In the genomic region with DNA sequence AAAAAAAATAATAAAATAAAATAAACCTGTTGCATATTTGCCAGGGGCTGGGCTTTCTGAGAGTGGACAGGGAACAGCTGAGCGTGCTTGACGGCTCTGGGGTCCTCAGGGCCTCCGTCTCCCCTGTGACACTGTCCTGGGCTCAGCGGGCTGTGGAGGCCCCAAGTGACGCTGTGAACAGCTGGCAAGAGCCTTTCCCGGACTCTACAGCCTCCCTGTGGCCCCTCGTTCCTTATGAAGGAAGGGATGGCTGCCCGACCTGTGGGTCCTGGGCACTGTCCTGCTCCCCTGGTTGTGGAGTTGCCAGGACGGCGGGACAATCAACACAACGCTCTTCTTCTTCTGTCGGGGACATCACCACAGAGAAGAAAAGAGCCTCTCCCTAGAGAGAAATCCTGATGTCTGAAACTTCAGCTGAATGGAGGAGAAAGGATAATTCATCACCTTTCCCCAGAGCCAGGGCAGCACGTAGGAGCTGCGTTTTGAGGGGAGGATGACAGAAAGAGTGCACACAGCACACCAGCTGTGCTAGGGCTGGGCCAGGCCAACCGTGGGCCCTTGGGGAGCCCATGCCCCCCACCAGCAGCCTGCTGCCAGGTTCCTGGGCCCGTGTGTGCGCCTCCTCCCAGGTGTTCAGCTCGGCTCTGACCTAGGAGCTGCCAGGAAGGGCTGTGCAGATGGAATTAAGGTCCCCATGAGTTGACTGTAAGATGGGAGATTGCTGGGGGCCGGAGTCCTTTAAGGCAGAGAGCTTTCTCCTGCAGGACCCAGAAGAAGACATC, we compare ENCODE assay signal across 14 cellular contexts.
"Had no signal": no experiment of that assay in that cellular context is flagged by ENCODE, and none has a peak within 500 bp of the region (broad histone marks: within the 10 kb centered on the region; RNA-seq: fewer than 3 reads in every experiment).

No MANE protein-coding gene starts in this region.

- ATAC-seq: activated T-cell treated with anti-CD3 and anti-CD28 coated beads, Interleukin-2, amount 50 U/mL, for 4 hours had no signal

- H3K9me3 ChIP-seq: ovary, stomach, thoracic aorta had no signal

- H3K27me3 ChIP-seq: ovary had no signal

- H3K4me3 ChIP-seq: ovary, stomach, thoracic aorta had no signal

- H3K27ac ChIP-seq: ovary, stomach, thoracic aorta, WERI-Rb-1 had no signal

- DNase-seq: activated naive CD4-positive, alpha-beta T cell treated with anti-CD3 and anti-CD28 coated beads, Interleukin-2, amount 50 U/mL, for 16 hours; activated T-cell treated with anti-CD3 and anti-CD28 coated beads, Interleukin-2, amount 50 U/mL, for 4 hours; cortex of kidney; hippocampal formation; stimulated activated CD4-positive, alpha-beta T cell treated with anti-CD3 and anti-CD28 coated beads, Interleukin-15, amount 100 ng/mL, for 24 hours; stimulated activated CD4-positive, alpha-beta T cell treated with anti-CD3 and anti-CD28 coated beads, Interleukin-4, amount 100 ng/mL, for 4 hours; stomach; WERI-Rb-1 had no signal

- H3K9me3 Mint-ChIP-seq: activated T-cell treated with anti-CD3 and anti-CD28 coated beads, Interleukin-2, amount 50 U/mL, for 4 hours; central memory CD8-positive, alpha-beta T cell; neural crest cell; T-cell had no signal

- H3K4me3 Mint-ChIP-seq: activated T-cell treated with anti-CD3 and anti-CD28 coated beads, Interleukin-2, amount 50 U/mL, for 4 hours; brain; central memory CD8-positive, alpha-beta T cell; neural crest cell; T-cell had no signal

- H3K4me1 Mint-ChIP-seq: neural crest cell had no signal

- H3K36me3 Mint-ChIP-seq: brain, T-cell had no signal

- H3K36me3 ChIP-seq: ovary, stomach, thoracic aorta, WERI-Rb-1 had no signal
